1 cellular context compared by ENCODE assay signal in the genomic region with DNA sequence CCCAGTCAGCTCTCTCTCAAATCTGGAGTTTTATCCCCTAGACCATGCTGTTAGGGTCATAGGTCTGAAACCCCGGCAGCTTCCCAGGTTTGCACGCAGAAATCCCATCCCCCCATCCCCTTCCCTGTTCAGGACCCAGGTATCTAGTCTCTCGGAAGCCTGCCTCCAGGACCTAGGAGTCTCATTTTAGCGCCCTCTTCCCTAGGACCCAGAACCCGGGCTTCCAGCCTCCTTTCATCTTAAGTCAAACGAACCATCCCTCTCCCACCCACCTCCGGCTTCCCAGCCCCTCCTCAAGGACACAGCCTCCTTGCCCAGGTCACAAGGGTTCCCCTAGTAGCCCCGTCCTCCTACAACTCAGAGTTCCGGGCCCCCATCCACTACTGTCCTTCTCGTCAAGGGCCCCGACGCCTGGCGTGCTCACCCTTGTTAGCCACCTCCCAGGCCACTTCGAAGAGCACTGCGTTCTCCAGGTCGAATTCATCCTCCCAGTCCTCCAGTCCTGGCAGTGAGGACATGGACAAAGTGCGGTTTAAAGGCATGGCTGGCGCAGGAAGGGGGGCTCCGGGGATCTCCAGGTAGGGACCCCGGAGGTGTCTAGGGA.
TF ChIP-seq lines count a peak whose summit lies in the region.

No MANE protein-coding gene starts in this region.

TF ChIP-seq in HEK293, 187 proteins besides CTCF, POLR2A, EP300 and RAD21 (continued from another document):
- TF ChIP-seq HOXA7 (CRISPR knock-in tag; IDR thresholded peaks at IDR 0.05; ENCODE audit: borderline replicate concordance) (no peak), ZNF391 (tag by site-specific recombination; IDR thresholded peaks at IDR 0.05; ENCODE audit: borderline replicate concordance, low read depth) (0 out of 2 replicates have a peak, but pooled peaks have one; percentile 21), ZNF768 (tag by site-specific recombination; IDR thresholded peaks at IDR 0.05) (no peak), ZNF777 (tag by site-specific recombination; IDR thresholded peaks at IDR 0.05; ENCODE audit: borderline replicate concordance) (peak; percentile 61; the same call in 1 of the 2 replicates), ZBTB20 (tag by site-specific recombination; IDR thresholded peaks at IDR 0.05) (peak; percentile 99), ZNF600 (tag by site-specific recombination; IDR thresholded peaks at IDR 0.05) (no peak), KLF7 (tag by site-specific recombination; IDR thresholded peaks at IDR 0.05; ENCODE audit: borderline replicate concordance) (0 out of 2 replicates have a peak, but pooled peaks have one; percentile 16), GLI4 (tag by site-specific recombination; IDR thresholded peaks at IDR 0.05) (no peak), ZBTB8A (tag by site-specific recombination; IDR thresholded peaks at IDR 0.05) (no peak), ZNF792 (tag by site-specific recombination; IDR thresholded peaks at IDR 0.05) (no peak)
- TF ChIP-seq, protein P1, sequence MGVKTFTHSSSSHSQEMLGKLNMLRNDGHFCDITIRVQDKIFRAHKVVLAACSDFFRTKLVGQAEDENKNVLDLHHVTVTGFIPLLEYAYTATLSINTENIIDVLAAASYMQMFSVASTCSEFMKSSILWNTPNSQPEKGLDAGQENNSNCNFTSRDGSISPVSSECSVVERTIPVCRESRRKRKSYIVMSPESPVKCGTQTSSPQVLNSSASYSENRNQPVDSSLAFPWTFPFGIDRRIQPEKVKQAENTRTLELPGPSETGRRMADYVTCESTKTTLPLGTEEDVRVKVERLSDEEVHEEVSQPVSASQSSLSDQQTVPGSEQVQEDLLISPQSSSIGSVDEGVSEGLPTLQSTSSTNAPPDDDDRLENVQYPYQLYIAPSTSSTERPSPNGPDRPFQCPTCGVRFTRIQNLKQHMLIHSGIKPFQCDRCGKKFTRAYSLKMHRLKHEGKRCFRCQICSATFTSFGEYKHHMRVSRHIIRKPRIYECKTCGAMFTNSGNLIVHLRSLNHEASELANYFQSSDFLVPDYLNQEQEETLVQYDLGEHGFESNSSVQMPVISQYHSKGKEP (tag by site-specific recombination; IDR thresholded peaks at IDR 0.05) = no peak
- TF ChIP-seq, protein P2, sequence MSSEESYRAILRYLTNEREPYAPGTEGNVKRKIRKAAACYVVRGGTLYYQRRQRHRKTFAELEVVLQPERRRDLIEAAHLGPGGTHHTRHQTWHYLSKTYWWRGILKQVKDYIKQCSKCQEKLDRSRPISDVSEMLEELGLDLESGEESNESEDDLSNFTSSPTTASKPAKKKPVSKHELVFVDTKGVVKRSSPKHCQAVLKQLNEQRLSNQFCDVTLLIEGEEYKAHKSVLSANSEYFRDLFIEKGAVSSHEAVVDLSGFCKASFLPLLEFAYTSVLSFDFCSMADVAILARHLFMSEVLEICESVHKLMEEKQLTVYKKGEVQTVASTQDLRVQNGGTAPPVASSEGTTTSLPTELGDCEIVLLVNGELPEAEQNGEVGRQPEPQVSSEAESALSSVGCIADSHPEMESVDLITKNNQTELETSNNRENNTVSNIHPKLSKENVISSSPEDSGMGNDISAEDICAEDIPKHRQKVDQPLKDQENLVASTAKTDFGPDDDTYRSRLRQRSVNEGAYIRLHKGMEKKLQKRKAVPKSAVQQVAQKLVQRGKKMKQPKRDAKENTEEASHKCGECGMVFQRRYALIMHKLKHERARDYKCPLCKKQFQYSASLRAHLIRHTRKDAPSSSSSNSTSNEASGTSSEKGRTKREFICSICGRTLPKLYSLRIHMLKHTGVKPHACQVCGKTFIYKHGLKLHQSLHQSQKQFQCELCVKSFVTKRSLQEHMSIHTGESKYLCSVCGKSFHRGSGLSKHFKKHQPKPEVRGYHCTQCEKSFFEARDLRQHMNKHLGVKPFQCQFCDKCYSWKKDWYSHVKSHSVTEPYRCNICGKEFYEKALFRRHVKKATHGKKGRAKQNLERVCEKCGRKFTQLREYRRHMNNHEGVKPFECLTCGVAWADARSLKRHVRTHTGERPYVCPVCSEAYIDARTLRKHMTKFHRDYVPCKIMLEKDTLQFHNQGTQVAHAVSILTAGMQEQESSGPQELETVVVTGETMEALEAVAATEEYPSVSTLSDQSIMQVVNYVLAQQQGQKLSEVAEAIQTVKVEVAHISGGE (tag by site-specific recombination; conservative IDR thresholded peaks at IDR 0.05; ENCODE audit: low read depth) = peak; percentile 60; the same call in 1 of the 2 replicates
- TF ChIP-seq, protein P3, sequence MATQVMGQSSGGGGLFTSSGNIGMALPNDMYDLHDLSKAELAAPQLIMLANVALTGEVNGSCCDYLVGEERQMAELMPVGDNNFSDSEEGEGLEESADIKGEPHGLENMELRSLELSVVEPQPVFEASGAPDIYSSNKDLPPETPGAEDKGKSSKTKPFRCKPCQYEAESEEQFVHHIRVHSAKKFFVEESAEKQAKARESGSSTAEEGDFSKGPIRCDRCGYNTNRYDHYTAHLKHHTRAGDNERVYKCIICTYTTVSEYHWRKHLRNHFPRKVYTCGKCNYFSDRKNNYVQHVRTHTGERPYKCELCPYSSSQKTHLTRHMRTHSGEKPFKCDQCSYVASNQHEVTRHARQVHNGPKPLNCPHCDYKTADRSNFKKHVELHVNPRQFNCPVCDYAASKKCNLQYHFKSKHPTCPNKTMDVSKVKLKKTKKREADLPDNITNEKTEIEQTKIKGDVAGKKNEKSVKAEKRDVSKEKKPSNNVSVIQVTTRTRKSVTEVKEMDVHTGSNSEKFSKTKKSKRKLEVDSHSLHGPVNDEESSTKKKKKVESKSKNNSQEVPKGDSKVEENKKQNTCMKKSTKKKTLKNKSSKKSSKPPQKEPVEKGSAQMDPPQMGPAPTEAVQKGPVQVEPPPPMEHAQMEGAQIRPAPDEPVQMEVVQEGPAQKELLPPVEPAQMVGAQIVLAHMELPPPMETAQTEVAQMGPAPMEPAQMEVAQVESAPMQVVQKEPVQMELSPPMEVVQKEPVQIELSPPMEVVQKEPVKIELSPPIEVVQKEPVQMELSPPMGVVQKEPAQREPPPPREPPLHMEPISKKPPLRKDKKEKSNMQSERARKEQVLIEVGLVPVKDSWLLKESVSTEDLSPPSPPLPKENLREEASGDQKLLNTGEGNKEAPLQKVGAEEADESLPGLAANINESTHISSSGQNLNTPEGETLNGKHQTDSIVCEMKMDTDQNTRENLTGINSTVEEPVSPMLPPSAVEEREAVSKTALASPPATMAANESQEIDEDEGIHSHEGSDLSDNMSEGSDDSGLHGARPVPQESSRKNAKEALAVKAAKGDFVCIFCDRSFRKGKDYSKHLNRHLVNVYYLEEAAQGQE (tag by site-specific recombination; IDR thresholded peaks at IDR 0.05) = no peak
